ENCODE assay signal across 23 cellular contexts in genomic region chr7:152121432-152121831, GRCh38.
"Had no signal": no experiment of that assay in that cellular context is flagged by ENCODE, and none has a peak within 500 bp of the region (broad histone marks: within the 10 kb centered on the region; RNA-seq: fewer than 3 reads in every experiment).

No MANE protein-coding gene starts in this region.

- H3K4me1 Mint-ChIP-seq: mesothelial cell of epicardium; stimulated activated memory B cell treated with anti-CD40 and anti-IgM and Interleukin-4, amounts not matched to agents 10 μg/mL and 1 μg/mL and 100 μg/mL, for 72 hours had no signal

- H3K27me3 Mint-ChIP-seq: naive B cell; progenitor cell of endocrine pancreas; stimulated activated memory B cell treated with anti-CD40 and anti-IgM and Interleukin-4, amounts not matched to agents 10 μg/mL and 1 μg/mL and 100 μg/mL, for 72 hours; stimulated activated naive CD8-positive, alpha-beta T cell treated with anti-CD3 and anti-CD28 coated beads, Interleukin-15, amount 100 ng/mL, for 72 hours; type B pancreatic cell had no signal

- DNase-seq: kidney glomerular epithelial cell; left cardiac atrium; left ventricle myocardium superior; lower lobe of right lung; mammary epithelial cell; mesenchymal stem cell; naive B cell; natural killer cell; ovary; right lobe of liver; stimulated activated CD4-positive, alpha-beta T cell treated with anti-CD3 and anti-CD28 coated beads, Interleukin-1b, Interleukin-23, amount 100 ng/mL, for 48 hours; stimulated activated CD4-positive, alpha-beta T cell treated with anti-CD3 and anti-CD28 coated beads, Interleukin-2, amount 100 ng/mL, for 48 hours; stimulated activated CD4-positive, alpha-beta T cell treated with anti-CD3 and anti-CD28 coated beads, Interleukin-4, amount 100 ng/mL, for 4 hours; stimulated activated CD8-positive, alpha-beta memory T cell treated with anti-CD3 and anti-CD28 coated beads, Interleukin-4, amount 100 ng/mL, for 48 hours; stimulated activated naive CD4-positive, alpha-beta T cell treated with Interleukin-2 at 50 U/mL for 16 hours; stimulated activated naive CD8-positive, alpha-beta T cell treated with anti-CD3 and anti-CD28 coated beads, Interleukin-15, amount 100 ng/mL, for 72 hours; substantia nigra; uterus had no signal

- ATAC-seq: left cardiac atrium; left lobe of liver; left ventricle myocardium superior; lower lobe of right lung; natural killer cell; right lobe of liver; stimulated activated memory B cell treated with anti-CD40 and anti-IgM and Interleukin-4, amounts not matched to agents 10 μg/mL and 1 μg/mL and 100 μg/mL, for 72 hours; stimulated activated naive CD8-positive, alpha-beta T cell treated with anti-CD3 and anti-CD28 coated beads, Interleukin-15, amount 100 ng/mL, for 72 hours had no signal

- H3K9me3 Mint-ChIP-seq: natural killer cell had no signal

- H3K4me3 Mint-ChIP-seq: mesothelial cell of epicardium; naive B cell; natural killer cell; stimulated activated memory B cell treated with anti-CD40 and anti-IgM and Interleukin-4, amounts not matched to agents 10 μg/mL and 1 μg/mL and 100 μg/mL, for 72 hours; stimulated activated naive CD8-positive, alpha-beta T cell treated with anti-CD3 and anti-CD28 coated beads, Interleukin-15, amount 100 ng/mL, for 72 hours; type B pancreatic cell had no signal

- H3K27ac Mint-ChIP-seq: mesothelial cell of epicardium; naive B cell; stimulated activated memory B cell treated with anti-CD40 and anti-IgM and Interleukin-4, amounts not matched to agents 10 μg/mL and 1 μg/mL and 100 μg/mL, for 72 hours; type B pancreatic cell had no signal
